Comparison of ENCODE assay signal across 16 cellular contexts in genomic region chr15:68265674-68266073, GRCh38.
"Had no signal": no experiment of that assay in that cellular context is flagged by ENCODE, and none has a peak within 500 bp of the region (broad histone marks: within the 10 kb centered on the region; RNA-seq: fewer than 3 reads in every experiment).

No MANE protein-coding gene starts in this region.

- H3K9me3 ChIP-seq: colonic mucosa, gastroesophageal sphincter, pancreas, thyroid gland, upper lobe of left lung had no signal

- H3K36me3 ChIP-seq: colonic mucosa, gastroesophageal sphincter, pancreas, thyroid gland, upper lobe of left lung had no signal

- H3K27me3 Mint-ChIP-seq: progenitor cell of endocrine pancreas had no signal

- H3K4me1 Mint-ChIP-seq: naive B cell, nephron had no signal

- H3K4me3 Mint-ChIP-seq: naive B cell, nephron had no signal

- DNase-seq: colonic mucosa; dermis blood vessel endothelial cell; glutamatergic neuron; mesendoderm; naive B cell; occipital lobe; pancreas; right cardiac atrium; stimulated activated CD4-positive, alpha-beta T cell treated with anti-CD3 and anti-CD28 coated beads, Interleukin-2, amount 100 ng/mL, for 48 hours; stimulated activated naive CD4-positive, alpha-beta T cell treated with Interleukin-2 at 50 U/mL for 16 hours; thyroid gland; upper lobe of left lung had no signal

- H3K4me3 ChIP-seq: colonic mucosa, gastroesophageal sphincter, pancreas, smooth muscle cell, thyroid gland, upper lobe of left lung had no signal

- H3K9me3 Mint-ChIP-seq: naive B cell, nephron had no signal

- H3K4me2 ChIP-seq: smooth muscle cell had no signal

- H3K27ac Mint-ChIP-seq: naive B cell, nephron, progenitor cell of endocrine pancreas had no signal

- H3K27me3 ChIP-seq: gastroesophageal sphincter, pancreas, thyroid gland, upper lobe of left lung had no signal

- H3K4me1 ChIP-seq: colonic mucosa, pancreas, thyroid gland, upper lobe of left lung had no signal

- H3K27ac ChIP-seq: colonic mucosa, gastroesophageal sphincter, pancreas, thyroid gland, upper lobe of left lung had no signal

- H3K36me3 Mint-ChIP-seq: naive B cell had no signal
